ENCODE assay signal across 8 cellular contexts in genomic region chr14:89417111-89417468, GRCh38. TPM values are rescaled to one million over a fixed set of nuclear protein-coding genes. Genes with fewer than 3 reads are reported as not detected.
A peak's percentile ranks its signal among the peaks of the same experiment; 100 is the strongest.
DNase-seq lines count a peak whose midpoint lies in the region; ATAC-seq and TF ChIP-seq lines count a peak whose summit lies in the region.

Gene FOXN3, minus strand, starts transcription at chr14:89417233. Its CDS starts 4,757 bp downstream, at chr14:89412476.

- H3K4me3 ChIP-seq in BE2C (ENCODE audit: low read depth, low read length) = peak within 1 kb of the TSS; percentile 92
- peak within 1 kb of the TSS; percentile 68 to 92 (median 79) for H3K4me3 ChIP-seq in liver (ENCODE audit: low read depth in 1 of 3, low read length in 3 of 3)

- peak; percentile 32 to 54 for TF ChIP-seq RAD21 in liver (IDR thresholded peaks at IDR 0.05)

- H3K36me3 ChIP-seq in BE2C (peaks cover under 1% of the 10 kb centered on the region), liver (ENCODE audit: control insufficient read depth in 4 of 4, insufficient read depth in 3 of 4, low read depth in 1 of 4, low read length in 3 of 4) (peaks cover 0 to 2% (median 0%) of the 10 kb centered on the region in 4 donors)

- TF ChIP-seq CTCF in BE2C (IDR thresholded peaks at IDR 0.05; ENCODE audit: low read depth, low read length) (no peak), liver (IDR thresholded peaks at IDR 0.05; ENCODE audit: low read depth, low read length, missing input control) (no peak)

- peak within 1 kb of the TSS; percentile 91 to 93 for H3K27ac ChIP-seq in liver (ENCODE audit: low read depth in 1 of 2, low read length in 2 of 2)

- under 1% methylated on average over 48 of the region's 48 CpGs for WGBS in liver

- peak within 1 kb of the TSS; percentile 74 to 88 for H3K9ac ChIP-seq in liver (ENCODE audit: low read depth in 1 of 2, low read length in 2 of 2)

- DNase-seq in BE2C (peak; percentile 93), NCI-H748 (lab: John Stamatoyannopoulos, UW; ENCODE audit: unreplicated experiment) (peak; percentile 85), dermis blood vessel endothelial cell (peak; percentile 94)
- DNase-seq in activated CD4-positive, alpha-beta T cell treated with anti-CD3 and anti-CD28 coated beads, Interleukin-2, amount 50 U/mL, for 4 hours = peak; percentile 87 to 90
- DNase-seq in stimulated activated CD4-positive, alpha-beta T cell treated with anti-CD3 and anti-CD28 coated beads, Interleukin-4, amount 100 ng/mL, for 1 hour = peak; percentile 85

- no peaks in the 10 kb centered on the region for H3K9me3 ChIP-seq in BE2C
- no peaks in the 10 kb centered on the region for H3K9me3 ChIP-seq in liver (ENCODE audit: control insufficient read depth in 4 of 4, low read length in 3 of 4)

- H3K27me3 ChIP-seq in BE2C = no peaks in the 10 kb centered on the region
- H3K27me3 ChIP-seq in liver (ENCODE audit: control insufficient read depth in 4 of 4, insufficient read depth in 4 of 4, low read length in 3 of 4) = no peaks in the 10 kb centered on the region

- H3K4me1 ChIP-seq in BE2C (peaks cover 10% of the 10 kb centered on the region), liver (ENCODE audit: control insufficient read depth in 4 of 4, insufficient read depth in 4 of 4, low read length in 3 of 4) (peaks cover 0 to 30% (median 16%) of the 10 kb centered on the region in 4 donors)

- peak; percentile 63 for ATAC-seq in GM19324 (IDR thresholded peaks at IDR 0.05; ENCODE audit: low FRiP score, unreplicated experiment)
- peak; percentile 44 for ATAC-seq in HG03460 (IDR thresholded peaks at IDR 0.05; ENCODE audit: unreplicated experiment)

TF ChIP-seq in liver, 16 proteins besides CTCF, POLR2A, EP300 and RAD21:
- TF ChIP-seq GABPA (IDR thresholded peaks at IDR 0.05 in 1 of 2, conservative IDR thresholded peaks at IDR 0.05 in 1 of 2) (no peak), JUND (IDR thresholded peaks at IDR 0.05) (no peak), RXRA (IDR thresholded peaks at IDR 0.05) (peak; percentile 14 to 46), EGR1 (IDR thresholded peaks at IDR 0.05; ENCODE audit: low read depth in 2 of 2) (peak; percentile 67 to 71), REST (IDR thresholded peaks at IDR 0.05) (no peak), SP1 (IDR thresholded peaks at IDR 0.05) (peak; percentile 48), YY1 (IDR thresholded peaks at IDR 0.05) (no peak), FOXA2 (IDR thresholded peaks at IDR 0.05) (no peak), HNF4A (conservative IDR thresholded peaks at IDR 0.05) (peak in 1 of 2 donors; percentile 47), FOXA1 (IDR thresholded peaks at IDR 0.05) (no peak), ZBTB33 (IDR thresholded peaks at IDR 0.05) (no peak), TAF1 (conservative IDR thresholded peaks at IDR 0.05) (no peak)
- TF ChIP-seq, protein P1, sequence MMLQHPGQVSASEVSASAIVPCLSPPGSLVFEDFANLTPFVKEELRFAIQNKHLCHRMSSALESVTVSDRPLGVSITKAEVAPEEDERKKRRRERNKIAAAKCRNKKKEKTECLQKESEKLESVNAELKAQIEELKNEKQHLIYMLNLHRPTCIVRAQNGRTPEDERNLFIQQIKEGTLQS (IDR thresholded peaks at IDR 0.05) = no peak
- TF ChIP-seq, protein P2, sequence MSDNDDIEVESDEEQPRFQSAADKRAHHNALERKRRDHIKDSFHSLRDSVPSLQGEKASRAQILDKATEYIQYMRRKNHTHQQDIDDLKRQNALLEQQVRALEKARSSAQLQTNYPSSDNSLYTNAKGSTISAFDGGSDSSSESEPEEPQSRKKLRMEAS (IDR thresholded peaks at IDR 0.05) = no peak

RNA-seq across cellular contexts. Expression of gene FOXN3, which starts in this region (rescaled TPM):
- polyA plus RNA-seq in BE2C (2012; ENCODE audit: insufficient read depth, insufficient read length, low read depth) = 21.9 TPM
- total RNA-seq in dermis blood vessel endothelial cell (25.9 and 39.5 TPM in 2 replicates), liver (10 to 100 TPM; 37.7 to 44.8 TPM)
- polyA plus RNA-seq in liver = 10 to 100 TPM; 17.8 to 32.8 TPM

Comparison
In these comparisons a context has a peak if more than half of its experiments do, and no peak if none do; other contexts are left out.
1. Peak in every context shown above with its lines: DNase-seq, ATAC-seq, H3K4me3 ChIP-seq and H3K27ac ChIP-seq.